ENCODE assay signal across 1 cellular context in genomic region chr4:67712650-67713530, GRCh38.
TF ChIP-seq lines count a peak whose summit lies in the region.

No MANE protein-coding gene starts in this region.

TF ChIP-seq in K562, 482 proteins besides CTCF, POLR2A, EP300 and RAD21 (continued from another document):
- TF ChIP-seq E2F4 (CRISPR knock-in tag; IDR thresholded peaks at IDR 0.05; ENCODE audit: low read depth): no peak
- TF ChIP-seq NONO (IDR thresholded peaks at IDR 0.05; ENCODE audit: low read depth in 2 of 2, low read length in 1 of 2): peak in 1 of 2 experiments; percentile 89; a peak in 2 of 4 replicates
- TF ChIP-seq TGIF2 (CRISPR knock-in tag; IDR thresholded peaks at IDR 0.05): no peak
- TF ChIP-seq ZFP1 (CRISPR knock-in tag; IDR thresholded peaks at IDR 0.05): no peak
- no peak for TF ChIP-seq XRCC4 (IDR thresholded peaks at IDR 0.05; ENCODE audit: extremely low read depth, insufficient read depth, insufficient read length)
- no peak for TF ChIP-seq ZNF778 (CRISPR knock-in tag; IDR thresholded peaks at IDR 0.05)
- no peak for TF ChIP-seq RUNX1 (IDR thresholded peaks at IDR 0.05; ENCODE audit: low read depth)
- TF ChIP-seq ELK1 (CRISPR knock-in tag; IDR thresholded peaks at IDR 0.05): no peak
- peak; percentile 71 for TF ChIP-seq ATF7 (IDR thresholded peaks at IDR 0.05)
- no peak for TF ChIP-seq DLX4 (CRISPR knock-in tag; IDR thresholded peaks at IDR 0.05)
- TF ChIP-seq ARID3A (IDR thresholded peaks at IDR 0.05; ENCODE audit: borderline replicate concordance, low read depth, low read length): no peak
- no peak for TF ChIP-seq DEAF1 (CRISPR knock-in tag; IDR thresholded peaks at IDR 0.05)
- TF ChIP-seq PHF21A (IDR thresholded peaks at IDR 0.05; ENCODE audit: borderline replicate concordance, low read depth): no peak
- no peak for TF ChIP-seq SMARCA4 (IDR thresholded peaks at IDR 0.05)
- TF ChIP-seq ZNF740 (CRISPR knock-in tag; IDR thresholded peaks at IDR 0.05): no peak
- TF ChIP-seq ZNF740 (tag; IDR thresholded peaks at IDR 0.05): no peak
- TF ChIP-seq POLR2B (IDR thresholded peaks at IDR 0.05; ENCODE audit: low read depth, partially characterized antibody): no peak
- TF ChIP-seq RCOR1 (IDR thresholded peaks at IDR 0.05; ENCODE audit: borderline replicate concordance in 1 of 2, low read depth in 2 of 2, low read length in 2 of 2): no peak
- no peak for TF ChIP-seq FOXA3 (CRISPR knock-in tag; conservative IDR thresholded peaks at IDR 0.05 in 1 of 2, IDR thresholded peaks at IDR 0.05 in 1 of 2)
- TF ChIP-seq MBD2 (IDR thresholded peaks at IDR 0.05; ENCODE audit: borderline replicate concordance, low read depth): no peak
- TF ChIP-seq CREBBP (IDR thresholded peaks at IDR 0.05; ENCODE audit: low read depth, low read length): no peak
- TF ChIP-seq TSHZ1 (CRISPR knock-in tag; IDR thresholded peaks at IDR 0.05): no peak
- no peak for TF ChIP-seq FOXP1 (CRISPR knock-in tag; IDR thresholded peaks at IDR 0.05)
- TF ChIP-seq PRDM10 (IDR thresholded peaks at IDR 0.05; ENCODE audit: partially characterized antibody): peak; percentile 97
- TF ChIP-seq ATF1 (CRISPR knock-in tag; IDR thresholded peaks at IDR 0.05): no peak
- TF ChIP-seq ATF1 (tag; IDR thresholded peaks at IDR 0.05): no peak
- TF ChIP-seq FOXK2 (conservative IDR thresholded peaks at IDR 0.05 in 1 of 2, IDR thresholded peaks at IDR 0.05 in 1 of 2; ENCODE audit: low read depth in 2 of 2): peak in 1 of 2 experiments; percentile 59; a peak in 2 of 4 replicates
- TF ChIP-seq ETS2 (tag; IDR thresholded peaks at IDR 0.05; ENCODE audit: borderline replicate concordance, poor library complexity, severe bottlenecking): no peak
- peak; percentile 25; the same call in 1 of the 2 replicates for TF ChIP-seq PHF8 (IDR thresholded peaks at IDR 0.05; ENCODE audit: borderline replicate concordance, low read length)
- TF ChIP-seq ZNF280B (CRISPR knock-in tag; IDR thresholded peaks at IDR 0.05): no peak
- no peak for TF ChIP-seq ZNF384 (IDR thresholded peaks at IDR 0.05; ENCODE audit: low read depth, low read length)
- no peak for TF ChIP-seq CBFA2T3 (IDR thresholded peaks at IDR 0.05)
- no peak for TF ChIP-seq MCM5 (IDR thresholded peaks at IDR 0.05; ENCODE audit: low read depth)
- no peak for TF ChIP-seq HEY1 (CRISPR knock-in tag; IDR thresholded peaks at IDR 0.05; ENCODE audit: borderline replicate concordance)
- TF ChIP-seq HIVEP1 (CRISPR knock-in tag; IDR thresholded peaks at IDR 0.05): no peak
